Comparison of ENCODE assay signal across 1 cellular context in the genomic region with DNA sequence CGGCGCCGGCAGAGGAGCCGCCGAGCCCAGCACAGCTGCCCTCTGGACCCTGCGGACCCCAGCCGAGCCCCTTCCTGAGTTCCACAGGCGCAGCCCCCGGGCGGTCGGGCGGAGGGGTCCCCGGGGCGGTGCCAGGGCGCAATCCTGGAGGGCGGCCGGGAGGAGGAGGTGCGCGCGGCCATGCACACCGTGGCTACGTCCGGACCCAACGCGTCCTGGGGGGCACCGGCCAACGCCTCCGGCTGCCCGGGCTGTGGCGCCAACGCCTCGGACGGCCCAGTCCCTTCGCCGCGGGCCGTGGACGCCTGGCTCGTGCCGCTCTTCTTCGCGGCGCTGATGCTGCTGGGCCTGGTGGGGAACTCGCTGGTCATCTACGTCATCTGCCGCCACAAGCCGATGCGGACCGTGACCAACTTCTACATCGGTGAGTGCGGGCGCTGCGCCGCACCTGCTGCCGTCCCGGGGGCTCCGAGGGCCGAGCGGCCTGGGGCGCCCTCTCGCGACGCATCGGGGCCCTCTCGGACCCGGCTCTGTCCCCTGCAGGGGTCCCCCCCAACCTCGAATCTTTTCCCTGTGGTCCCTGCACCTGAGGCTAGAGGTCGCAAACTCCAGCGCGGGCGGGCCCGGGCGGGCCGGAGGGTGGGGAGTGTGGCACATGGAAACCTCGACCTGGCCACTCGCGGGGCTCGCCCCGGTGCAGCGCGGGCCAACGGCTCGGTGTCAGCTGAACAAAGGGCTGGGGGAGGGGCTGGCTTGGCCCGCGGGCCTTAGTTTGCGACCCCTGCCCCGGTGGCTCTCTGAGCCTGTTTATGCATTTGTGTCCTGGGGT.
A peak's percentile ranks its signal among the peaks of the same experiment; 100 is the strongest.
TF ChIP-seq lines count a peak whose summit lies in the region.

A gene (plus strand): TSS at position 11 of the 829 bp plus-strand sequence. CDS start 170 bp downstream, at position 181.

TF ChIP-seq in HepG2, 621 proteins besides CTCF, POLR2A, EP300 and RAD21 (continued from another document and continues in another):
- TF ChIP-seq, protein P1, sequence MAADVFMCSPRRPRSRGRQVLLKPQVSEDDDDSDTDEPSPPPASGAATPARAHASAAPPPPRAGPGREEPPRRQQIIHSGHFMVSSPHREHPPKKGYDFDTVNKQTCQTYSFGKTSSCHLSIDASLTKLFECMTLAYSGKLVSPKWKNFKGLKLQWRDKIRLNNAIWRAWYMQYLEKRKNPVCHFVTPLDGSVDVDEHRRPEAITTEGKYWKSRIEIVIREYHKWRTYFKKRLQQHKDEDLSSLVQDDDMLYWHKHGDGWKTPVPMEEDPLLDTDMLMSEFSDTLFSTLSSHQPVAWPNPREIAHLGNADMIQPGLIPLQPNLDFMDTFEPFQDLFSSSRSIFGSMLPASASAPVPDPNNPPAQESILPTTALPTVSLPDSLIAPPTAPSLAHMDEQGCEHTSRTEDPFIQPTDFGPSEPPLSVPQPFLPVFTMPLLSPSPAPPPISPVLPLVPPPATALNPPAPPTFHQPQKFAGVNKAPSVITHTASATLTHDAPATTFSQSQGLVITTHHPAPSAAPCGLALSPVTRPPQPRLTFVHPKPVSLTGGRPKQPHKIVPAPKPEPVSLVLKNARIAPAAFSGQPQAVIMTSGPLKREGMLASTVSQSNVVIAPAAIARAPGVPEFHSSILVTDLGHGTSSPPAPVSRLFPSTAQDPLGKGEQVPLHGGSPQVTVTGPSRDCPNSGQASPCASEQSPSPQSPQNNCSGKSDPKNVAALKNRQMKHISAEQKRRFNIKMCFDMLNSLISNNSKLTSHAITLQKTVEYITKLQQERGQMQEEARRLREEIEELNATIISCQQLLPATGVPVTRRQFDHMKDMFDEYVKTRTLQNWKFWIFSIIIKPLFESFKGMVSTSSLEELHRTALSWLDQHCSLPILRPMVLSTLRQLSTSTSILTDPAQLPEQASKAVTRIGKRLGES (CRISPR knock-in tag; IDR thresholded peaks at IDR 0.05; ENCODE audit: borderline replicate concordance), result no peak
- TF ChIP-seq ZNF552 (CRISPR knock-in tag; IDR thresholded peaks at IDR 0.05; ENCODE audit: borderline replicate concordance) (no peak), ZNF709 (CRISPR knock-in tag; IDR thresholded peaks at IDR 0.05) (no peak), ZNF749 (CRISPR knock-in tag; IDR thresholded peaks at IDR 0.05; ENCODE audit: borderline replicate concordance) (peak; percentile 60; the same call in 1 of the 2 replicates), PHB2 (IDR thresholded peaks at IDR 0.05; ENCODE audit: partially characterized antibody) (no peak), STAG1 (CRISPR knock-in tag; IDR thresholded peaks at IDR 0.05) (peak; percentile 96), ZNF354B (CRISPR knock-in tag; IDR thresholded peaks at IDR 0.05) (peak; percentile 67; the same call in 1 of the 2 replicates), ZNF205 (CRISPR knock-in tag; IDR thresholded peaks at IDR 0.05) (no peak), NAIF1 (CRISPR knock-in tag; IDR thresholded peaks at IDR 0.05; ENCODE audit: borderline replicate concordance) (no peak), KAT8 (CRISPR knock-in tag; IDR thresholded peaks at IDR 0.05) (no peak; the same call in 1 of the 2 replicates), MEF2D (CRISPR knock-in tag; IDR thresholded peaks at IDR 0.05) (no peak), WIZ (CRISPR knock-in tag; IDR thresholded peaks at IDR 0.05) (no peak; the same call in 1 of the 2 replicates), ZSCAN21 (CRISPR knock-in tag; IDR thresholded peaks at IDR 0.05; ENCODE audit: borderline replicate concordance) (peak; percentile 74), ZNF878 (CRISPR knock-in tag; IDR thresholded peaks at IDR 0.05) (no peak), JARID2 (CRISPR knock-in tag; IDR thresholded peaks at IDR 0.05; ENCODE audit: insufficient replicate concordance) (no peak), ZNF501 (CRISPR knock-in tag; IDR thresholded peaks at IDR 0.05) (peak; percentile 65), SMARCE1 (IDR thresholded peaks at IDR 0.05; ENCODE audit: borderline replicate concordance) (no peak), ZNF891 (CRISPR knock-in tag; IDR thresholded peaks at IDR 0.05) (no peak), ZNF780A (CRISPR knock-in tag; IDR thresholded peaks at IDR 0.05) (no peak), ZFP90 (CRISPR knock-in tag; IDR thresholded peaks at IDR 0.05; ENCODE audit: borderline replicate concordance) (peak; percentile 46; the same call in 1 of the 2 replicates), PTBP1 (IDR thresholded peaks at IDR 0.05; ENCODE audit: low read depth, low read length, poor library complexity, severe bottlenecking) (no peak), ZSCAN20 (CRISPR knock-in tag; IDR thresholded peaks at IDR 0.05; ENCODE audit: borderline replicate concordance) (peak; percentile 63; the same call in 1 of the 2 replicates), ZSCAN29 (CRISPR knock-in tag; conservative IDR thresholded peaks at IDR 0.05) (no peak), KDM3A (CRISPR knock-in tag; IDR thresholded peaks at IDR 0.05; ENCODE audit: low read depth) (peak; percentile 96), MTA3 (CRISPR knock-in tag; IDR thresholded peaks at IDR 0.05) (no peak), CHD2 (IDR thresholded peaks at IDR 0.05; ENCODE audit: low read depth, low read length) (no peak), JUN (CRISPR knock-in tag; IDR thresholded peaks at IDR 0.05) (no peak), ZKSCAN8 (CRISPR knock-in tag; IDR thresholded peaks at IDR 0.05; ENCODE audit: borderline replicate concordance) (0 out of 2 replicates have a peak, but pooled peaks have one; percentile 35), MBNL3 (CRISPR knock-in tag; conservative IDR thresholded peaks at IDR 0.05) (no peak), IRX3 (CRISPR knock-in tag; IDR thresholded peaks at IDR 0.05; ENCODE audit: borderline replicate concordance, low read depth) (peak; percentile 78), DNMT1 (CRISPR knock-in tag; IDR thresholded peaks at IDR 0.05) (peak; percentile 72), ETV5 (CRISPR knock-in tag; IDR thresholded peaks at IDR 0.05; ENCODE audit: borderline replicate concordance) (peak; percentile 42)
- TF ChIP-seq, protein P2, sequence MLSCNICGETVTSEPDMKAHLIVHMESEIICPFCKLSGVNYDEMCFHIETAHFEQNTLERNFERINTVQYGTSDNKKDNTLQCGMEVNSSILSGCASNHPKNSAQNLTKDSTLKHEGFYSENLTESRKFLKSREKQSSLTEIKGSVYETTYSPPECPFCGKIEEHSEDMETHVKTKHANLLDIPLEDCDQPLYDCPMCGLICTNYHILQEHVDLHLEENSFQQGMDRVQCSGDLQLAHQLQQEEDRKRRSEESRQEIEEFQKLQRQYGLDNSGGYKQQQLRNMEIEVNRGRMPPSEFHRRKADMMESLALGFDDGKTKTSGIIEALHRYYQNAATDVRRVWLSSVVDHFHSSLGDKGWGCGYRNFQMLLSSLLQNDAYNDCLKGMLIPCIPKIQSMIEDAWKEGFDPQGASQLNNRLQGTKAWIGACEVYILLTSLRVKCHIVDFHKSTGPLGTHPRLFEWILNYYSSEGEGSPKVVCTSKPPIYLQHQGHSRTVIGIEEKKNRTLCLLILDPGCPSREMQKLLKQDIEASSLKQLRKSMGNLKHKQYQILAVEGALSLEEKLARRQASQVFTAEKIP (CRISPR knock-in tag; IDR thresholded peaks at IDR 0.05; ENCODE audit: borderline replicate concordance), result no peak
- TF ChIP-seq, protein P3, sequence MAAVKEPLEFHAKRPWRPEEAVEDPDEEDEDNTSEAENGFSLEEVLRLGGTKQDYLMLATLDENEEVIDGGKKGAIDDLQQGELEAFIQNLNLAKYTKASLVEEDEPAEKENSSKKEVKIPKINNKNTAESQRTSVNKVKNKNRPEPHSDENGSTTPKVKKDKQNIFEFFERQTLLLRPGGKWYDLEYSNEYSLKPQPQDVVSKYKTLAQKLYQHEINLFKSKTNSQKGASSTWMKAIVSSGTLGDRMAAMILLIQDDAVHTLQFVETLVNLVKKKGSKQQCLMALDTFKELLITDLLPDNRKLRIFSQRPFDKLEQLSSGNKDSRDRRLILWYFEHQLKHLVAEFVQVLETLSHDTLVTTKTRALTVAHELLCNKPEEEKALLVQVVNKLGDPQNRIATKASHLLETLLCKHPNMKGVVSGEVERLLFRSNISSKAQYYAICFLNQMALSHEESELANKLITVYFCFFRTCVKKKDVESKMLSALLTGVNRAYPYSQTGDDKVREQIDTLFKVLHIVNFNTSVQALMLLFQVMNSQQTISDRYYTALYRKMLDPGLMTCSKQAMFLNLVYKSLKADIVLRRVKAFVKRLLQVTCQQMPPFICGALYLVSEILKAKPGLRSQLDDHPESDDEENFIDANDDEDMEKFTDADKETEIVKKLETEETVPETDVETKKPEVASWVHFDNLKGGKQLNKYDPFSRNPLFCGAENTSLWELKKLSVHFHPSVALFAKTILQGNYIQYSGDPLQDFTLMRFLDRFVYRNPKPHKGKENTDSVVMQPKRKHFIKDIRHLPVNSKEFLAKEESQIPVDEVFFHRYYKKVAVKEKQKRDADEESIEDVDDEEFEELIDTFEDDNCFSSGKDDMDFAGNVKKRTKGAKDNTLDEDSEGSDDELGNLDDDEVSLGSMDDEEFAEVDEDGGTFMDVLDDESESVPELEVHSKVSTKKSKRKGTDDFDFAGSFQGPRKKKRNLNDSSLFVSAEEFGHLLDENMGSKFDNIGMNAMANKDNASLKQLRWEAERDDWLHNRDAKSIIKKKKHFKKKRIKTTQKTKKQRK (IDR thresholded peaks at IDR 0.05; ENCODE audit: low read length), result no peak
- TF ChIP-seq, protein P4, sequence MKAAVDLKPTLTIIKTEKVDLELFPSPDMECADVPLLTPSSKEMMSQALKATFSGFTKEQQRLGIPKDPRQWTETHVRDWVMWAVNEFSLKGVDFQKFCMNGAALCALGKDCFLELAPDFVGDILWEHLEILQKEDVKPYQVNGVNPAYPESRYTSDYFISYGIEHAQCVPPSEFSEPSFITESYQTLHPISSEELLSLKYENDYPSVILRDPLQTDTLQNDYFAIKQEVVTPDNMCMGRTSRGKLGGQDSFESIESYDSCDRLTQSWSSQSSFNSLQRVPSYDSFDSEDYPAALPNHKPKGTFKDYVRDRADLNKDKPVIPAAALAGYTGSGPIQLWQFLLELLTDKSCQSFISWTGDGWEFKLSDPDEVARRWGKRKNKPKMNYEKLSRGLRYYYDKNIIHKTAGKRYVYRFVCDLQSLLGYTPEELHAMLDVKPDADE (CRISPR knock-in tag; IDR thresholded peaks at IDR 0.05), result peak; percentile 64; the same call in 1 of the 2 replicates
- TF ChIP-seq, protein P5, sequence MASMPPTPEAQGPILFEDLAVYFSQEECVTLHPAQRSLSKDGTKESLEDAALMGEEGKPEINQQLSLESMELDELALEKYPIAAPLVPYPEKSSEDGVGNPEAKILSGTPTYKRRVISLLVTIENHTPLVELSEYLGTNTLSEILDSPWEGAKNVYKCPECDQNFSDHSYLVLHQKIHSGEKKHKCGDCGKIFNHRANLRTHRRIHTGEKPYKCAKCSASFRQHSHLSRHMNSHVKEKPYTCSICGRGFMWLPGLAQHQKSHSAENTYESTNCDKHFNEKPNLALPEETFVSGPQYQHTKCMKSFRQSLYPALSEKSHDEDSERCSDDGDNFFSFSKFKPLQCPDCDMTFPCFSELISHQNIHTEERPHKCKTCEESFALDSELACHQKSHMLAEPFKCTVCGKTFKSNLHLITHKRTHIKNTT (CRISPR knock-in tag; IDR thresholded peaks at IDR 0.05), result no peak
- TF ChIP-seq, protein P6, sequence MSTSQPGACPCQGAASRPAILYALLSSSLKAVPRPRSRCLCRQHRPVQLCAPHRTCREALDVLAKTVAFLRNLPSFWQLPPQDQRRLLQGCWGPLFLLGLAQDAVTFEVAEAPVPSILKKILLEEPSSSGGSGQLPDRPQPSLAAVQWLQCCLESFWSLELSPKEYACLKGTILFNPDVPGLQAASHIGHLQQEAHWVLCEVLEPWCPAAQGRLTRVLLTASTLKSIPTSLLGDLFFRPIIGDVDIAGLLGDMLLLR (CRISPR knock-in tag; IDR thresholded peaks at IDR 0.05), result no peak
- TF ChIP-seq, protein P7, sequence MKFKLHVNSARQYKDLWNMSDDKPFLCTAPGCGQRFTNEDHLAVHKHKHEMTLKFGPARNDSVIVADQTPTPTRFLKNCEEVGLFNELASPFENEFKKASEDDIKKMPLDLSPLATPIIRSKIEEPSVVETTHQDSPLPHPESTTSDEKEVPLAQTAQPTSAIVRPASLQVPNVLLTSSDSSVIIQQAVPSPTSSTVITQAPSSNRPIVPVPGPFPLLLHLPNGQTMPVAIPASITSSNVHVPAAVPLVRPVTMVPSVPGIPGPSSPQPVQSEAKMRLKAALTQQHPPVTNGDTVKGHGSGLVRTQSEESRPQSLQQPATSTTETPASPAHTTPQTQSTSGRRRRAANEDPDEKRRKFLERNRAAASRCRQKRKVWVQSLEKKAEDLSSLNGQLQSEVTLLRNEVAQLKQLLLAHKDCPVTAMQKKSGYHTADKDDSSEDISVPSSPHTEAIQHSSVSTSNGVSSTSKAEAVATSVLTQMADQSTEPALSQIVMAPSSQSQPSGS (CRISPR knock-in tag; IDR thresholded peaks at IDR 0.05), result peak; percentile 37
- TF ChIP-seq, protein P8, sequence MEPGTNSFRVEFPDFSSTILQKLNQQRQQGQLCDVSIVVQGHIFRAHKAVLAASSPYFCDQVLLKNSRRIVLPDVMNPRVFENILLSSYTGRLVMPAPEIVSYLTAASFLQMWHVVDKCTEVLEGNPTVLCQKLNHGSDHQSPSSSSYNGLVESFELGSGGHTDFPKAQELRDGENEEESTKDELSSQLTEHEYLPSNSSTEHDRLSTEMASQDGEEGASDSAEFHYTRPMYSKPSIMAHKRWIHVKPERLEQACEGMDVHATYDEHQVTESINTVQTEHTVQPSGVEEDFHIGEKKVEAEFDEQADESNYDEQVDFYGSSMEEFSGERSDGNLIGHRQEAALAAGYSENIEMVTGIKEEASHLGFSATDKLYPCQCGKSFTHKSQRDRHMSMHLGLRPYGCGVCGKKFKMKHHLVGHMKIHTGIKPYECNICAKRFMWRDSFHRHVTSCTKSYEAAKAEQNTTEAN (CRISPR knock-in tag; conservative IDR thresholded peaks at IDR 0.05), result no peak
- TF ChIP-seq, protein P9, sequence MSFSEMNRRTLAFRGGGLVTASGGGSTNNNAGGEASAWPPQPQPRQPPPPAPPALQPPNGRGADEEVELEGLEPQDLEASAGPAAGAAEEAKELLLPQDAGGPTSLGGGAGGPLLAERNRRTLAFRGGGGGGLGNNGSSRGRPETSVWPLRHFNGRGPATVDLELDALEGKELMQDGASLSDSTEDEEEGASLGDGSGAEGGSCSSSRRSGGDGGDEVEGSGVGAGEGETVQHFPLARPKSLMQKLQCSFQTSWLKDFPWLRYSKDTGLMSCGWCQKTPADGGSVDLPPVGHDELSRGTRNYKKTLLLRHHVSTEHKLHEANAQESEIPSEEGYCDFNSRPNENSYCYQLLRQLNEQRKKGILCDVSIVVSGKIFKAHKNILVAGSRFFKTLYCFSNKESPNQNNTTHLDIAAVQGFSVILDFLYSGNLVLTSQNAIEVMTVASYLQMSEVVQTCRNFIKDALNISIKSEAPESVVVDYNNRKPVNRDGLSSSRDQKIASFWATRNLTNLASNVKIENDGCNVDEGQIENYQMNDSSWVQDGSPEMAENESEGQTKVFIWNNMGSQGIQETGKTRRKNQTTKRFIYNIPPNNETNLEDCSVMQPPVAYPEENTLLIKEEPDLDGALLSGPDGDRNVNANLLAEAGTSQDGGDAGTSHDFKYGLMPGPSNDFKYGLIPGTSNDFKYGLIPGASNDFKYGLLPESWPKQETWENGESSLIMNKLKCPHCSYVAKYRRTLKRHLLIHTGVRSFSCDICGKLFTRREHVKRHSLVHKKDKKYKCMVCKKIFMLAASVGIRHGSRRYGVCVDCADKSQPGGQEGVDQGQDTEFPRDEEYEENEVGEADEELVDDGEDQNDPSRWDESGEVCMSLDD (CRISPR knock-in tag; IDR thresholded peaks at IDR 0.05; ENCODE audit: borderline replicate concordance), result peak; percentile 59; the same call in 1 of the 2 replicates
